In genomic region chr19:55382013-55382412, GRCh38 we compare ENCODE assay signal across 1 cellular context.
TF ChIP-seq lines count a peak whose summit lies in the region.

No MANE protein-coding gene starts in this region.

TF ChIP-seq in IMR-90, 13 proteins besides CTCF, POLR2A, EP300 and RAD21:
- TF ChIP-seq MXI1 (IDR thresholded peaks at IDR 0.05; ENCODE audit: borderline replicate concordance, low read depth, low read length) (no peak), SMC3 (IDR thresholded peaks at IDR 0.05; ENCODE audit: low read depth, low read length) (no peak), MAFK (IDR thresholded peaks at IDR 0.05; ENCODE audit: low read depth, low read length) (no peak), USF2 (IDR thresholded peaks at IDR 0.05; ENCODE audit: low read depth, low read length) (no peak), RCOR1 (IDR thresholded peaks at IDR 0.05; ENCODE audit: insufficient replicate concordance, low read length) (no peak), CHD1 (IDR thresholded peaks at IDR 0.05; ENCODE audit: low read depth, low read length) (no peak), FOS (IDR thresholded peaks at IDR 0.05; ENCODE audit: low read depth, low read length) (no peak), NFE2L2 (IDR thresholded peaks at IDR 0.05; ENCODE audit: low read depth, low read length) (no peak), BHLHE40 (IDR thresholded peaks at IDR 0.05; ENCODE audit: low read depth, low read length) (no peak), RFX5 (IDR thresholded peaks at IDR 0.05; ENCODE audit: low read depth, low read length) (no peak), CEBPB (IDR thresholded peaks at IDR 0.05; ENCODE audit: low read depth, low read length) (no peak), ELK1 (IDR thresholded peaks at IDR 0.05; ENCODE audit: borderline replicate concordance, low read depth, low read length) (no peak), MAZ (IDR thresholded peaks at IDR 0.05; ENCODE audit: borderline replicate concordance, low read depth, low read length) (no peak)
